ENCODE assay signal across 11 cellular contexts in genomic region chr20:41011551-41012067, GRCh38. TPM values are rescaled to one million over a fixed set of nuclear protein-coding genes. Genes with fewer than 3 reads are reported as not detected.
DNase-seq lines count a peak whose midpoint lies in the region; ATAC-seq and TF ChIP-seq lines count a peak whose summit lies in the region.
"Had no signal": no experiment of that assay in that cellular context is flagged by ENCODE, and none has a peak within 500 bp of the region (broad histone marks: within the 10 kb centered on the region; RNA-seq: fewer than 3 reads in every experiment).

No MANE protein-coding gene starts in this region.

- peak overlapping the region; percentile 19 to 61 for H3K4me3 Mint-ChIP-seq in activated T-cell treated with anti-CD3 and anti-CD28 coated beads, Interleukin-2, amount 50 U/mL, for 72 hours
- H3K4me3 Mint-ChIP-seq in stimulated activated naive CD8-positive, alpha-beta T cell treated with anti-CD3 and anti-CD28 coated beads, Interleukin-15, amount 100 ng/mL, for 72 hours = peak overlapping the region; percentile 45 to 54
- no peak overlapping the region for H3K4me3 Mint-ChIP-seq in neural progenitor cell

- H3K4me3 ChIP-seq in OCI-LY3 (ENCODE audit: low read length) (peak overlapping the region; percentile 71), neural progenitor cell (no peak overlapping the region)
- no peak overlapping the region for H3K4me3 ChIP-seq in effector memory CD4-positive, alpha-beta T cell (ENCODE audit: insufficient read depth, low read depth, low read length, poor library complexity, severe bottlenecking)
- H3K4me3 ChIP-seq: dorsolateral prefrontal cortex, pancreas, SJSA1 had no signal

- H3K27me3 ChIP-seq in OCI-LY3 (ENCODE audit: low read depth, low read length) (no peaks in the 10 kb centered on the region), neural progenitor cell (no peaks in the 10 kb centered on the region)
- H3K27me3 ChIP-seq in effector memory CD4-positive, alpha-beta T cell (replicated peaks; ENCODE audit: control insufficient read depth, insufficient read depth, low read length, poor library complexity, severe bottlenecking) = no peaks in the 10 kb centered on the region
- H3K27me3 ChIP-seq: dorsolateral prefrontal cortex, pancreas, SJSA1 had no signal

- H3K36me3 Mint-ChIP-seq in activated T-cell treated with anti-CD3 and anti-CD28 coated beads, Interleukin-2, amount 50 U/mL, for 72 hours (ENCODE audit: insufficient read depth in 2 of 2) = no peaks in the 10 kb centered on the region
- H3K36me3 Mint-ChIP-seq in neural progenitor cell = no peaks in the 10 kb centered on the region

- H3F3A ChIP-seq in neural progenitor cell (ENCODE audit: low read depth) = no peaks in the 10 kb centered on the region

- no peaks in the 10 kb centered on the region for H3K27me3 Mint-ChIP-seq in activated T-cell treated with anti-CD3 and anti-CD28 coated beads, Interleukin-2, amount 50 U/mL, for 72 hours (ENCODE audit: low read depth)
- H3K27me3 Mint-ChIP-seq in stimulated activated naive CD8-positive, alpha-beta T cell treated with anti-CD3 and anti-CD28 coated beads, Interleukin-15, amount 100 ng/mL, for 72 hours = no peaks in the 10 kb centered on the region
- H3K27me3 Mint-ChIP-seq in neural progenitor cell (ENCODE audit: insufficient read depth, low read depth) = peaks cover 6% of the 10 kb centered on the region

- H3K79me2 ChIP-seq in OCI-LY3 (ENCODE audit: low read length) (no peaks in the 10 kb centered on the region), neural progenitor cell (ENCODE audit: low read depth) (no peaks in the 10 kb centered on the region)

- H4K20me1 ChIP-seq in OCI-LY3 (ENCODE audit: insufficient read depth, low read length) (no peaks in the 10 kb centered on the region), neural progenitor cell (ENCODE audit: low read depth) (no peaks in the 10 kb centered on the region)

- peaks cover 41% of the 10 kb centered on the region for H3K4me1 Mint-ChIP-seq in activated T-cell treated with anti-CD3 and anti-CD28 coated beads, Interleukin-2, amount 50 U/mL, for 72 hours (ENCODE audit: low read depth)
- H3K4me1 Mint-ChIP-seq in stimulated activated naive CD8-positive, alpha-beta T cell treated with anti-CD3 and anti-CD28 coated beads, Interleukin-15, amount 100 ng/mL, for 72 hours = peaks cover 44% of the 10 kb centered on the region
- peaks cover 10% of the 10 kb centered on the region for H3K4me1 Mint-ChIP-seq in neural progenitor cell

- peak overlapping the region; percentile 94 for H3K27ac ChIP-seq in OCI-LY3 (ENCODE audit: low read length)
- no peak overlapping the region for H3K27ac ChIP-seq in effector memory CD4-positive, alpha-beta T cell (ENCODE audit: insufficient read depth, low read length, poor library complexity, severe bottlenecking)
- no peak overlapping the region for H3K27ac ChIP-seq in neural progenitor cell
- H3K27ac ChIP-seq: dorsolateral prefrontal cortex, pancreas, SJSA1 had no signal

- H3K36me3 ChIP-seq in OCI-LY3 (replicated peaks; ENCODE audit: low read depth, low read length) = peaks cover 3% of the 10 kb centered on the region
- H3K36me3 ChIP-seq in effector memory CD4-positive, alpha-beta T cell (ENCODE audit: control insufficient read depth, insufficient read depth, low read length) = no peaks in the 10 kb centered on the region
- H3K36me3 ChIP-seq in neural progenitor cell = no peaks in the 10 kb centered on the region
- H3K36me3 ChIP-seq: pancreas, SJSA1 had no signal

- no peak overlapping the region for H2AFZ ChIP-seq in OCI-LY3 (ENCODE audit: low read depth, low read length)
- H2AFZ ChIP-seq in neural progenitor cell (replicated peaks) = no peak overlapping the region

- TF ChIP-seq CTCF in OCI-LY3 (IDR thresholded peaks at IDR 0.05; ENCODE audit: low read depth, low read length) = no peak
- TF ChIP-seq CTCF in neural progenitor cell (IDR thresholded peaks at IDR 0.05) = no peak

- H3K9ac ChIP-seq in OCI-LY3 (ENCODE audit: low read length) = peak overlapping the region; percentile 93
- no peak overlapping the region for H3K9ac ChIP-seq in neural progenitor cell

- no peaks in the 10 kb centered on the region for H3K9me3 Mint-ChIP-seq in activated T-cell treated with anti-CD3 and anti-CD28 coated beads, Interleukin-2, amount 50 U/mL, for 72 hours
- no peaks in the 10 kb centered on the region for H3K9me3 Mint-ChIP-seq in stimulated activated naive CD8-positive, alpha-beta T cell treated with anti-CD3 and anti-CD28 coated beads, Interleukin-15, amount 100 ng/mL, for 72 hours
- H3K9me3 Mint-ChIP-seq in neural progenitor cell = peaks cover 6% of the 10 kb centered on the region

- H3K9me3 ChIP-seq in OCI-LY3 (ENCODE audit: insufficient read depth, low read length) (no peaks in the 10 kb centered on the region), neural progenitor cell (ENCODE audit: low read depth) (no peaks in the 10 kb centered on the region)
- H3K9me3 ChIP-seq in effector memory CD4-positive, alpha-beta T cell (ENCODE audit: control insufficient read depth, low read length) = no peaks in the 10 kb centered on the region
- H3K9me3 ChIP-seq: pancreas, SJSA1 had no signal

- peak overlapping the region; percentile 94 for H3K4me2 ChIP-seq in OCI-LY3 (ENCODE audit: low read length)
- H3K4me2 ChIP-seq in neural progenitor cell = no peak overlapping the region

- peaks cover 63% of the 10 kb centered on the region for H3K4me1 ChIP-seq in OCI-LY3 (ENCODE audit: low read length)
- no peaks in the 10 kb centered on the region for H3K4me1 ChIP-seq in effector memory CD4-positive, alpha-beta T cell (ENCODE audit: control insufficient read depth, insufficient read depth, low read length, poor library complexity, severe bottlenecking)
- no peaks in the 10 kb centered on the region for H3K4me1 ChIP-seq in neural progenitor cell
- H3K4me1 ChIP-seq: pancreas had no signal

- peak; percentile 70 to 82 for ATAC-seq in activated T-cell treated with anti-CD3 and anti-CD28 coated beads, Interleukin-2, amount 50 U/mL, for 72 hours (replicated peaks in 1 of 2)
- peak; percentile 91 for ATAC-seq in HG02973 (IDR thresholded peaks at IDR 0.05; ENCODE audit: unreplicated experiment)
- peak; percentile 94 for ATAC-seq in stimulated activated naive CD8-positive, alpha-beta T cell treated with anti-CD3 and anti-CD28 coated beads, Interleukin-15, amount 100 ng/mL, for 72 hours

- peak in 1 of 2 donors; percentile 34 for DNase-seq in activated T-cell treated with anti-CD3 and anti-CD28 coated beads, Interleukin-2, amount 50 U/mL, for 72 hours
- DNase-seq in activated T-cell treated with anti-CD3 and anti-CD28 coated beads, Interleukin-2, amount 50 U/mL, for 1 hour = no peak
- peak in 1 of 2 donors; percentile 70 for DNase-seq in stimulated activated naive CD8-positive, alpha-beta T cell treated with anti-CD3 and anti-CD28 coated beads, Interleukin-15, amount 100 ng/mL, for 72 hours
- no peak for DNase-seq in effector memory CD4-positive, alpha-beta T cell
- DNase-seq in NCI-H187 (lab: John Stamatoyannopoulos, UW) = no peak
- no peak for DNase-seq in neural progenitor cell (ENCODE audit: low spot score)
- DNase-seq: dorsolateral prefrontal cortex, pancreas had no signal

- H3K27ac Mint-ChIP-seq in activated T-cell treated with anti-CD3 and anti-CD28 coated beads, Interleukin-2, amount 50 U/mL, for 72 hours = peak overlapping the region; percentile 43
- peak overlapping the region; percentile 62 to 85 for H3K27ac Mint-ChIP-seq in stimulated activated naive CD8-positive, alpha-beta T cell treated with anti-CD3 and anti-CD28 coated beads, Interleukin-15, amount 100 ng/mL, for 72 hours
- H3K27ac Mint-ChIP-seq in neural progenitor cell = no peak overlapping the region

RNA-seq across cellular contexts. Expression of gene TOP1, which starts 17.0 kb away (rescaled TPM):
- total RNA-seq in activated T-cell treated with anti-CD3 and anti-CD28 coated beads, Interleukin-2, amount 50 U/mL, for 72 hours = 10 to 100 TPM; 78.7 to 86.1 TPM
- 31.6 and 58.9 TPM in 2 replicates for total RNA-seq in neural progenitor cell (ENCODE audit: low replicate concordance)
